ENCODE assay signal across 8 cellular contexts in the genomic region with DNA sequence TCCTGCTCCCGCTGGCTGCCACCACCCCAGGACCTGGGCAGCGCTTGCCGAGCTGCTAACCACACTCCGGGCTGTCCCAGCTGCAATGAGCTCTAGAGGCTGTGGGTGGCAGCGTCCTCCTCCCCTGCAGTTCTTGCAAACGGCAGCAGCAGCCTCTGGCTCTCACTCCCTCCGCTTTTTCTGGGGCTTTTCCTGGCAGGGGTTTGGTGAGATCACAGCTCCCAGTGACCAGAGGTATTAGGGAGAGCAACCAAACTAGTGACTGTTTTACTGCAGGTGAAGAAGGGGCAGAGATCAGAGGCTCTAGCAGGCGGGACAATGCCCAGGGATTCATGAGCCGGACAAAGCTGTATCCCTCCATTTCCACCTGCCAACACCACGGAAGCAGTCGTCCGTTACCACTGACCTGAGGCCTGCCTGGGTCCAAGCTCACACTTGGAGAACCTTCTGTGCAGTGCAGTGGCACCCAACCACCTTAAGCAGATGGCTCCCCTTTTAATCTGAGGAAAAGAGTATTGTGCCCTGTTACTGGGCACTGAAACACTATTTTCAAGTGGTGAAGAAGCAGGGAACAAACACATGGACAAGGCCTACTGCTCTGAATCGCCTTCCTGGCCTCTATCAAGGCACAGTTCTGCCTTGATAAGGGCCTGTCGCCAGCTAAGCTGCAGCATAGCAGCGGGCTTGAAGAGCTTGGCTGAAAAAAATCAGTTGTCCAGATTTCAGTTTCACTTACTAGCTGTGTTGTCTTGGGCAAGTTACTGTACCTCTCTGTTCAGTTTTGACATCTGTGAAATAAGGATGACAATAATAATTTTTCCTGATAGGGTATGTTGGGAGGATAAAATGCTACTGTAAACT.
DNase-seq lines count a peak whose midpoint lies in the region; ATAC-seq lines count a peak whose summit lies in the region.

Gene F5 (minus strand): TSS at position 87 of the 861 bp plus-strand sequence. CDS start 95 bp downstream, outside the sequence.

- DNase-seq in AG20443 (ENCODE audit: low spot score) (peak; percentile 85), NCI-H774 (lab: John Stamatoyannopoulos, UW) (peak; percentile 79), memory B cell (ENCODE audit: low spot score in 2 of 2) (peak; percentile 55 to 61)
- peak; percentile 30 to 56 for DNase-seq in activated CD8-positive, alpha-beta memory T cell treated with anti-CD3 and anti-CD28 coated beads for 1 hour (ENCODE audit: extremely low read depth in 1 of 2, low read depth in 1 of 2)
- peak; percentile 39 for DNase-seq in effector CD8-positive, alpha-beta T cell (lab: John Stamatoyannopoulos, UW)
- peak; percentile 59 to 79 (median 66) for DNase-seq in stimulated activated CD4-positive, alpha-beta T cell treated with anti-CD3 and anti-CD28 coated beads, TNF-alpha, amount 100 ng/mL, for 48 hours (ENCODE audit: low read depth in 3 of 3)

- no peaks in the 10 kb centered on the region for H3K9me3 Mint-ChIP-seq in memory B cell

- H3K36me3 Mint-ChIP-seq in memory B cell, result no peaks in the 10 kb centered on the region

- peaks cover 6% of the 10 kb centered on the region for H3K4me1 Mint-ChIP-seq in memory B cell

- no peak within 1 kb of the TSS for H3K27ac Mint-ChIP-seq in memory B cell

- H3K27me3 Mint-ChIP-seq in memory B cell, result peaks cover 5% of the 10 kb centered on the region

- peak; percentile 98 for ATAC-seq in GM18909 (IDR thresholded peaks at IDR 0.05; ENCODE audit: poor library complexity, unreplicated experiment)
- peak; percentile 97 for ATAC-seq in HG03159 (IDR thresholded peaks at IDR 0.05; ENCODE audit: unreplicated experiment)
- peak; percentile 99 for ATAC-seq in memory B cell (ENCODE audit: low read depth)

- peak within 1 kb of the TSS; percentile 65 for H3K4me3 Mint-ChIP-seq in memory B cell

Comparison
In these comparisons a context has a peak if more than half of its experiments do, and no peak if none do; other contexts are left out.
1. Peak in every context shown above with its lines: DNase-seq and ATAC-seq.